Comparison of ENCODE assay signal across 23 cellular contexts in genomic region chr3:64358853-64359252, GRCh38.
"Had no signal": no experiment of that assay in that cellular context is flagged by ENCODE, and none has a peak within 500 bp of the region (broad histone marks: within the 10 kb centered on the region; RNA-seq: fewer than 3 reads in every experiment).

No MANE protein-coding gene starts in this region.

- H3K4me1 ChIP-seq: prostate gland had no signal

- H3K36me3 ChIP-seq: cardiac muscle cell, left lung, lower lobe of right lung, prostate gland, sigmoid colon, upper lobe of right lung had no signal

- H3K27me3 ChIP-seq: cardiac muscle cell, left lung, sigmoid colon, upper lobe of right lung had no signal

- ATAC-seq: activated naive CD4-positive, alpha-beta T cell treated with anti-CD3 and anti-CD28 coated beads, Interleukin-2, amount 50 U/mL, for 72 hours; activated T-cell treated with anti-CD3 and anti-CD28 coated beads, Interleukin-2, amount 50 U/mL, for 72 hours; effector memory CD8-positive, alpha-beta T cell; left lung; lower lobe of right lung; mucosa of descending colon; natural killer cell treated with Interleukin-12 subunit alpha and Interleukin-12 subunit beta and Interleukin-15 and Interleukin-18, amount 100 ng/mL, for 72 hours; stimulated activated effector memory CD8-positive, alpha-beta T cell treated with anti-CD3 and anti-CD28 coated beads, Interleukin-12 subunit alpha, Interleukin-12 subunit beta, amount 100 ng/mL, for 72 hours; upper lobe of right lung had no signal

- DNase-seq: activated CD4-positive, alpha-beta T cell treated with anti-CD3 and anti-CD28 coated beads for 4 hours; activated CD4-positive, alpha-beta T cell treated with anti-CD3 and anti-CD28 coated beads, Interleukin-2, amount 50 U/mL, for 4 hours; activated naive CD4-positive, alpha-beta T cell; activated T-cell treated with anti-CD3 and anti-CD28 coated beads for 4 hours; activated T-cell treated with anti-CD3 and anti-CD28 coated beads, Interleukin-2, amount 50 U/mL, for 72 hours; anterior cingulate cortex; cortex of kidney; effector memory CD8-positive, alpha-beta T cell; foreskin fibroblast; left lung; lower lobe of right lung; mucosa of descending colon; retina; sigmoid colon; small intestine; stimulated activated CD4-positive, alpha-beta T cell treated with anti-CD3 and anti-CD28 coated beads, Interleukin-4, amount 100 ng/mL, for 24 hours; substantia nigra; upper lobe of right lung had no signal

- H3K9me3 ChIP-seq: left lung, lower lobe of right lung, mucosa of descending colon, prostate gland, sigmoid colon, upper lobe of right lung had no signal

- H3K4me3 ChIP-seq: cardiac muscle cell, left lung, lower lobe of right lung, mucosa of descending colon, prostate gland, sigmoid colon, upper lobe of right lung had no signal

- H3K27ac ChIP-seq: cardiac muscle cell, lower lobe of right lung, prostate gland, sigmoid colon, upper lobe of right lung had no signal
